In the genomic region with DNA sequence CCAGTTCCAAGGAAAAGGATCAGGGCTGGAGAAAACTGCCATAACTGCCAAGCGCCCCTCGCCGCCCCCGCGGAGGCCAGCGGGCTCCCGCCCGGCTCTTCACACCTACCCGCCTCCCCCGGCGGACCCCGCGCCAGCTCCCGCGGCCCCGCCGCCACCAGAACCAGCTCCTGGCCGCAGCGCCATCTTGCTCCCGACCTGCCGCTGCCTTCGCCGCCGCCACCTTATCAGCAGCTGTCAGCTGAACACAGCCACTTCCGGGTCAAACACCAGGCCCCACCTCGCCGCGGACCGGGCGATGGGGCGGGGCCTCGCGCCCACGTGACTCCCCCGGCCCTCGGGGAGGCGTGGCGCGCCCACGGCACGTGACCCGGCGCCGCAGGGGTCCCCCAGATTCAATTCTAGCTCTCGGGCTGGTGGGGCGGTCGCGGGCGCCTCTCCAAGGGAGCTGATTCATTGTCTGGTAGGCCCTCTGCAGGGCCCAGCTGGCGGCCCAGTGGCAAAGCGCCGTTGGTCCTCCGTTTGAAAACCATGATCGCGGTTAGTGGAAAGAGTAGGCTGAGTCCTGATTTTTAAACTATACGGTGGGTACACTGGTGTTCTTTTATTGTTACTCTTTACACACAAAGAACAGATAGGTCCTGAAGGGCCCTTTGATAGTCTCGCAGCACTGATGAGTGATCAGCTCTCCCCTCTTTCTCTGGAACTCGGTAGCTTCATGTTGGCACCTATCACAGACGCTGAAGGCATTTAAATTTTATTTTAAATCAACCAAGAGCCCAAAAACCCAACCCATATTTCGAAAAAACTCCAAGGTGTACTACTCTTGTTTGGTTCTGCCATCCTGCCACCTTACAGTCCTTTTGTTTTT, we compare ENCODE assay signal across 8 cellular contexts. TPM values are rescaled to one million over a fixed set of nuclear protein-coding genes. Genes with fewer than 3 reads are reported as not detected.
DNase-seq lines count a peak whose midpoint lies in the region; ATAC-seq and TF ChIP-seq lines count a peak whose summit lies in the region.

A gene with protein sequence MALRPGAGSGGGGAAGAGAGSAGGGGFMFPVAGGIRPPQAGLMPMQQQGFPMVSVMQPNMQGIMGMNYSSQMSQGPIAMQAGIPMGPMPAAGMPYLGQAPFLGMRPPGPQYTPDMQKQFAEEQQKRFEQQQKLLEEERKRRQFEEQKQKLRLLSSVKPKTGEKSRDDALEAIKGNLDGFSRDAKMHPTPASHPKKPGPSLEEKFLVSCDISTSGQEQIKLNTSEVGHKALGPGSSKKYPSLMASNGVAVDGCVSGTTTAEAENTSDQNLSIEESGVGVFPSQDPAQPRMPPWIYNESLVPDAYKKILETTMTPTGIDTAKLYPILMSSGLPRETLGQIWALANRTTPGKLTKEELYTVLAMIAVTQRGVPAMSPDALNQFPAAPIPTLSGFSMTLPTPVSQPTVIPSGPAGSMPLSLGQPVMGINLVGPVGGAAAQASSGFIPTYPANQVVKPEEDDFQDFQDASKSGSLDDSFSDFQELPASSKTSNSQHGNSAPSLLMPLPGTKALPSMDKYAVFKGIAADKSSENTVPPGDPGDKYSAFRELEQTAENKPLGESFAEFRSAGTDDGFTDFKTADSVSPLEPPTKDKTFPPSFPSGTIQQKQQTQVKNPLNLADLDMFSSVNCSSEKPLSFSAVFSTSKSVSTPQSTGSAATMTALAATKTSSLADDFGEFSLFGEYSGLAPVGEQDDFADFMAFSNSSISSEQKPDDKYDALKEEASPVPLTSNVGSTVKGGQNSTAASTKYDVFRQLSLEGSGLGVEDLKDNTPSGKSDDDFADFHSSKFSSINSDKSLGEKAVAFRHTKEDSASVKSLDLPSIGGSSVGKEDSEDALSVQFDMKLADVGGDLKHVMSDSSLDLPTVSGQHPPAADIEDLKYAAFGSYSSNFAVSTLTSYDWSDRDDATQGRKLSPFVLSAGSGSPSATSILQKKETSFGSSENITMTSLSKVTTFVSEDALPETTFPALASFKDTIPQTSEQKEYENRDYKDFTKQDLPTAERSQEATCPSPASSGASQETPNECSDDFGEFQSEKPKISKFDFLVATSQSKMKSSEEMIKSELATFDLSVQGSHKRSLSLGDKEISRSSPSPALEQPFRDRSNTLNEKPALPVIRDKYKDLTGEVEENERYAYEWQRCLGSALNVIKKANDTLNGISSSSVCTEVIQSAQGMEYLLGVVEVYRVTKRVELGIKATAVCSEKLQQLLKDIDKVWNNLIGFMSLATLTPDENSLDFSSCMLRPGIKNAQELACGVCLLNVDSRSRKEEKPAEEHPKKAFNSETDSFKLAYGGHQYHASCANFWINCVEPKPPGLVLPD (N-terminal part only) (minus strand): TSS at position 249 of the 871 bp plus-strand sequence. CDS start 63 bp downstream, at position 186.

- peak within 1 kb of the TSS; percentile 88 to 99 (median 94) for H3K27ac Mint-ChIP-seq in immature natural killer cell

- H3K4me1 ChIP-seq in spleen = peaks cover 23 to 54% (median 43%) of the 10 kb centered on the region in 6 donors

- H3K4me1 Mint-ChIP-seq in immature natural killer cell = peaks cover 48% of the 10 kb centered on the region in 2 donors

- H3K9me3 ChIP-seq in AG04450 (ENCODE audit: control insufficient read depth, insufficient read depth, low read length) = no peaks in the 10 kb centered on the region
- H3K9me3 ChIP-seq in spleen = no peaks in the 10 kb centered on the region

- H3K36me3 ChIP-seq in spleen = peaks cover 0 to 26% (median 13%) of the 10 kb centered on the region in 6 donors

- H3K27me3 ChIP-seq in AG04450 (ENCODE audit: control insufficient read depth, insufficient read depth, low read length) (no peaks in the 10 kb centered on the region), spleen (replicated peaks in 1 of 7) (no peaks in the 10 kb centered on the region)

- peak in 2 of 3 donors; percentile 6 to 62 for TF ChIP-seq POLR2A in spleen (IDR thresholded peaks at IDR 0.05)

- intact Hi-C loops in spleen (cut with DNase I; ENCODE audit: low total_unique reads) = no loop called here

- CTCF ChIA-PET in AG04450 (lab: Charles Lee) = interaction anchor here (0.6 to 3.4 kb wide), 11 partner anchors 9 to 236 kb away, joined by 3 to 24 read pairs (median 6); no protein-coding TSS in a partner anchor

- TF ChIP-seq CTCF in AG04450 (IDR thresholded peaks at IDR 0.05; ENCODE audit: low read depth, low read length) (peak; percentile 43), WI38 (IDR thresholded peaks at IDR 0.05; ENCODE audit: low read depth, low read length) (no peak), cardiac fibroblast (IDR thresholded peaks at IDR 0.05; ENCODE audit: low read depth, low read length) (peak; percentile 29), spleen (IDR thresholded peaks at IDR 0.05 in 8 of 11, conservative IDR thresholded peaks at IDR 0.05 in 3 of 11) (peak; percentile 7 to 76 (median 63))

- POLR2A ChIA-PET in AG04450 (lab: Yijun Ruan, JAX) = interaction anchor here (0.6 to 2.0 kb wide), 9 partner anchors 12 to 207 kb away, joined by 3 to 10 read pairs (median 4); a partner anchor contains a TSS

- no peaks in the 10 kb centered on the region for H3K9me3 Mint-ChIP-seq in immature natural killer cell

- H3K27me3 Mint-ChIP-seq in immature natural killer cell (ENCODE audit: low read depth in 3 of 3) = peaks cover 0 to 5% (median 0%) of the 10 kb centered on the region in 3 donors

- H3K4me3 Mint-ChIP-seq in immature natural killer cell = peak within 1 kb of the TSS; percentile 83 to 93 (median 92)

- WGBS in spleen, 5 donors = 2 to 8% (median 3%) methylated on average over 11 to 60 of the region's 60 CpGs

- DNase-seq in AG04450 (ENCODE audit: low read depth, low spot score) (peak; percentile 86), NCI-H2227 (lab: John Stamatoyannopoulos, UW; ENCODE audit: unreplicated experiment) (peak; percentile 98), cardiac fibroblast (ENCODE audit: low read depth in 2 of 2) (peak; percentile 96 to 98), immature natural killer cell (peak; percentile 98 to 99 (median 98)), spleen (peak; percentile 99)

- H3K36me3 Mint-ChIP-seq in immature natural killer cell = peaks cover 0 to 11% (median 4%) of the 10 kb centered on the region in 3 donors

- ATAC-seq in GM18907 (IDR thresholded peaks at IDR 0.05; ENCODE audit: unreplicated experiment) = peak; percentile 87
- peak; percentile 81 for ATAC-seq in HG03159 (IDR thresholded peaks at IDR 0.05; ENCODE audit: unreplicated experiment)

- H3K27ac ChIP-seq in AG04450 (ENCODE audit: low read depth, low read length) (peak within 1 kb of the TSS; percentile 72), spleen (peak within 1 kb of the TSS; percentile 83 to 99 (median 95))

- peak within 1 kb of the TSS; percentile 88 for H3K4me3 ChIP-seq in AG04450 (ENCODE audit: low read depth, low read length)
- peak within 1 kb of the TSS; percentile 93 for H3K4me3 ChIP-seq in WI38 (ENCODE audit: low read depth, low read length)
- H3K4me3 ChIP-seq in cardiac fibroblast (replicated peaks in 1 of 2; ENCODE audit: low read depth in 2 of 2, low read length in 2 of 2) = peak within 1 kb of the TSS; percentile 92 to 97
- H3K4me3 ChIP-seq in spleen = peak within 1 kb of the TSS; percentile 74 to 99 (median 90)

RNA-seq across cellular contexts. Expression of the gene that starts here (rescaled TPM):
- polyA plus RNA-seq in AG04450 (2011; rRNA removed) = 24.9 and 26.2 TPM in 2 replicates
- polyA minus RNA-seq in AG04450 (2011; rRNA and poly(A)+ RNA removed) = 47.5 and 52.4 TPM in 2 replicates
- 100 to 1,000 TPM in 1 of 3 donors, 10 to 100 TPM in 2; 32.8 to 118 (median 58.7) TPM for polyA plus RNA-seq in immature natural killer cell
- 10 to 100 TPM; 62.3 to 91.3 (median 77.9) TPM for total RNA-seq in spleen
- 10 to 100 TPM; 10.9 to 17.7 (median 12.1) TPM for polyA plus RNA-seq in spleen

Comparison
In these comparisons a context has a peak if more than half of its experiments do, and no peak if none do; other contexts are left out.
1. Peak in every context shown above with its lines: DNase-seq, ATAC-seq, H3K4me3 ChIP-seq and H3K27ac ChIP-seq.